ENCODE assay signal across 22 cellular contexts in the genomic region with DNA sequence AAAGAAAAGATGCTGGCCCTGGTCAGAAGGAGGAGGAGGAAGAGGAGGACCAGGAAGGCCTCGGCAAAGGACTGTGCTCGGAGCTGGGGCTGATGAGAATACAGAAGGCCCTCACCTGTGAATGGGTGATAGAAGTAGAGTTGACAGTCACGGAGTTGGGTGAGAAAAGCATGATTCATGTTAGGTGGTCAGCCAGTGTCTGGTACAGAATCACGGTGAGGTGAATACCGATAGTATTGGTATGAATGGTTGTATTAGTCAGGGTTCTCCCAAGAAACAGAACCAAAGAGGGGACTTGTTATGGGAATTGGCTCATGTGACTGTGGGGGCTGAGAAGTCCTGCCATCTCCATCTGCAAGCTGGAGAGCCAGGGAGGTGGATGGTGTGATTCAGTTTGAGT. TPM values are rescaled to one million over a fixed set of nuclear protein-coding genes. Genes with fewer than 3 reads are reported as not detected.
DNase-seq lines count a peak whose midpoint lies in the region; ATAC-seq and TF ChIP-seq lines count a peak whose summit lies in the region.
"Had no signal": no experiment of that assay in that cellular context is flagged by ENCODE, and none has a peak within 500 bp of the region (broad histone marks: within the 10 kb centered on the region; RNA-seq: fewer than 3 reads in every experiment).

No MANE protein-coding gene starts in this region.

- H3K18ac ChIP-seq in trophoblast cell (ENCODE audit: low read length) = no peak overlapping the region

- TF ChIP-seq POLR2A in stomach (IDR thresholded peaks at IDR 0.05) = no peak

- H3K4ac ChIP-seq in trophoblast cell (ENCODE audit: low read depth, low read length) = no peak overlapping the region

- no CpG with 5 or more reads among the region's 5 CpGs for WGBS in trophoblast cell (ENCODE audit: extremely low coverage, insufficient coverage, insufficient read length)
- 76 to 90% (median 84%) methylated on average over 5 of the region's 5 CpGs for WGBS in stomach, 5 donors

- no peaks in the 10 kb centered on the region for H3K36me3 Mint-ChIP-seq in activated CD4-positive, alpha-beta T cell treated with anti-CD3 and anti-CD28 coated beads for 36 hours (ENCODE audit: low read depth)
- H3K36me3 Mint-ChIP-seq in activated naive CD4-positive, alpha-beta T cell treated with anti-CD3 and anti-CD28 coated beads, Interleukin-2, amount 50 U/mL, for 72 hours = peaks cover 0 to 12% of the 10 kb centered on the region in 2 donors
- no peaks in the 10 kb centered on the region for H3K36me3 Mint-ChIP-seq in activated T-helper 17 cell treated with anti-CD3 and anti-CD28 coated beads, Interleukin-2, amount 50 U/mL, for 72 hours (ENCODE audit: low read depth)
- no peaks in the 10 kb centered on the region for H3K36me3 Mint-ChIP-seq in osteocyte (ENCODE audit: unreplicated experiment)

- H4K12ac ChIP-seq in trophoblast cell (ENCODE audit: low read depth, low read length) = no peak overlapping the region

- TF ChIP-seq CTCF in osteocyte (IDR thresholded peaks at IDR 0.05) (no peak), stomach (IDR thresholded peaks at IDR 0.05) (no peak)

- no peak for TF ChIP-seq EP300 in stomach (IDR thresholded peaks at IDR 0.05)

- H3K4me3 Mint-ChIP-seq in activated CD4-positive, alpha-beta T cell treated with anti-CD3 and anti-CD28 coated beads for 36 hours = no peak overlapping the region
- H3K4me3 Mint-ChIP-seq in activated T-helper 17 cell treated with anti-CD3 and anti-CD28 coated beads, Interleukin-2, amount 50 U/mL, for 72 hours = peak overlapping the region; percentile 56
- no peak overlapping the region for H3K4me3 Mint-ChIP-seq in osteocyte (ENCODE audit: unreplicated experiment)

- H4K8ac ChIP-seq in trophoblast cell (ENCODE audit: low read depth, low read length) = no peak overlapping the region

- H3K14ac ChIP-seq in trophoblast cell (ENCODE audit: low read length) = no peak overlapping the region

- no peak overlapping the region for H2BK12ac ChIP-seq in trophoblast cell (ENCODE audit: low read length)

- no peak overlapping the region for H2AK5ac ChIP-seq in trophoblast cell (ENCODE audit: low read length)

- peaks cover 1% of the 10 kb centered on the region for H3K79me2 ChIP-seq in trophoblast cell (ENCODE audit: control insufficient read depth, insufficient read depth, low read length, poor library complexity)

- H3K9ac ChIP-seq in trophoblast cell (ENCODE audit: low read length) = no peak overlapping the region
- H3K9ac ChIP-seq: BLaER1 treated with 17β-estradiol and CSF1 and Interleukin-3, amounts not matched to agents 10 nM and 100 nM had no signal

- H4K91ac ChIP-seq in trophoblast cell (ENCODE audit: low read depth, low read length) = no peak overlapping the region

- H3K4me1 Mint-ChIP-seq in activated CD4-positive, alpha-beta T cell treated with anti-CD3 and anti-CD28 coated beads for 36 hours = peaks cover 35% of the 10 kb centered on the region
- H3K4me1 Mint-ChIP-seq in activated T-helper 17 cell treated with anti-CD3 and anti-CD28 coated beads, Interleukin-2, amount 50 U/mL, for 72 hours = peaks cover 9% of the 10 kb centered on the region
- H3K4me1 Mint-ChIP-seq in osteocyte (ENCODE audit: unreplicated experiment) = peaks cover 10% of the 10 kb centered on the region

- no peak overlapping the region for H2AFZ ChIP-seq in trophoblast cell (ENCODE audit: insufficient read depth, low read length, poor library complexity)

- H3K4me1 ChIP-seq in trophoblast cell (ENCODE audit: control insufficient read depth in 1 of 2, insufficient read depth in 2 of 2, low read length in 2 of 2) = peaks cover 6% of the 10 kb centered on the region in 2 experiments
- H3K4me1 ChIP-seq in stomach = peaks cover 0 to 21% (median 17%) of the 10 kb centered on the region in 4 donors

- peak overlapping the region; percentile 38 for H3K27ac Mint-ChIP-seq in activated CD4-positive, alpha-beta T cell treated with anti-CD3 and anti-CD28 coated beads for 36 hours
- H3K27ac Mint-ChIP-seq in activated naive CD4-positive, alpha-beta T cell treated with anti-CD3 and anti-CD28 coated beads, Interleukin-2, amount 50 U/mL, for 72 hours = peak overlapping the region; percentile 22 to 73
- peak overlapping the region; percentile 73 for H3K27ac Mint-ChIP-seq in activated T-helper 17 cell treated with anti-CD3 and anti-CD28 coated beads, Interleukin-2, amount 50 U/mL, for 72 hours
- no peak overlapping the region for H3K27ac Mint-ChIP-seq in osteocyte (ENCODE audit: unreplicated experiment)
- H3K27ac Mint-ChIP-seq: CD8-positive, alpha-beta T cell had no signal

- H3K27ac ChIP-seq in trophoblast cell (ENCODE audit: low read depth, low read length) (no peak overlapping the region), stomach (no peak overlapping the region)
- H3K27ac ChIP-seq: 22Rv1; BLaER1 treated with 17β-estradiol and CSF1 and Interleukin-3, amounts not matched to agents 10 nM and 100 nM had no signal

- no peaks in the 10 kb centered on the region for H3K27me3 ChIP-seq in trophoblast cell (ENCODE audit: insufficient read depth, low read length)
- H3K27me3 ChIP-seq in stomach = no peaks in the 10 kb centered on the region

- H3K79me1 ChIP-seq in trophoblast cell (ENCODE audit: low read length) = peaks cover 5% of the 10 kb centered on the region

- POLR2A ChIA-PET in activated CD4-positive, alpha-beta T cell treated with anti-CD3 and anti-CD28 coated beads for 36 hours (lab: Charles Lee) = no interaction called here

- DNase-seq in activated CD4-positive, alpha-beta T cell treated with anti-CD3 and anti-CD28 coated beads for 36 hours = no peak
- no peak for DNase-seq in activated CD4-positive, alpha-beta T cell treated with anti-CD3 and anti-CD28 coated beads, Interleukin-2, amount 50 U/mL, for 48 hours
- DNase-seq in activated naive CD4-positive, alpha-beta T cell treated with anti-CD3 and anti-CD28 coated beads, Interleukin-2, amount 50 U/mL, for 72 hours (ENCODE audit: low spot score in 2 of 2) = no peak
- DNase-seq in activated naive CD4-positive, alpha-beta T cell treated with anti-CD3 and anti-CD28 coated beads, Interleukin-2, amount 50 U/mL, for 16 hours = no peak
- DNase-seq in osteocyte (ENCODE audit: extremely low spot score, unreplicated experiment) (peak; percentile 46), trophoblast cell (no peak), stomach (no peak)
- DNase-seq: ACHN; DND-41; Kasumi-1; NCI-H1694; NCI-H2081; NCI-H2171; NCI-H345; NCI-H524; NCI-H774; NK-92 treated with Interleukin-12 subunit alpha and Interleukin-12 subunit beta, amount 100 ng/mL, for 24 hours had no signal

- intact Hi-C loops in activated CD4-positive, alpha-beta T cell treated with anti-CD3 and anti-CD28 coated beads for 36 hours (cut with DNase I, micrococcal nuclease) = no loop called here
- intact Hi-C loops in stomach (cut with DNase I; ENCODE audit: low total_unique reads) = no loop called here

- H3K9me3 ChIP-seq in trophoblast cell (ENCODE audit: insufficient read depth, low read depth, low read length) = no peaks in the 10 kb centered on the region
- no peaks in the 10 kb centered on the region for H3K9me3 ChIP-seq in stomach
- H3K9me3 ChIP-seq: BLaER1 treated with 17β-estradiol and CSF1 and Interleukin-3, amounts not matched to agents 10 nM and 100 nM had no signal

- ATAC-seq in activated CD4-positive, alpha-beta T cell treated with anti-CD3 and anti-CD28 coated beads for 36 hours = no peak
- peak in 1 of 2 donors; percentile 21 for ATAC-seq in activated naive CD4-positive, alpha-beta T cell treated with anti-CD3 and anti-CD28 coated beads, Interleukin-2, amount 50 U/mL, for 72 hours
- ATAC-seq in activated T-helper 17 cell treated with anti-CD3 and anti-CD28 coated beads, Interleukin-2, amount 50 U/mL, for 72 hours (replicated peaks) = peak; percentile 56
- ATAC-seq: CD8-positive, alpha-beta T cell had no signal

- no peak overlapping the region for H3K4me3 ChIP-seq in trophoblast cell (ENCODE audit: low read depth, low read length)
- no peak overlapping the region for H3K4me3 ChIP-seq in stomach
- H3K4me3 ChIP-seq: BLaER1 treated with 17β-estradiol and CSF1 and Interleukin-3, amounts not matched to agents 10 nM and 100 nM had no signal

- H2BK120ac ChIP-seq in trophoblast cell (ENCODE audit: insufficient read depth, low read length, poor library complexity) = no peak overlapping the region

- H3K27me3 Mint-ChIP-seq in activated CD4-positive, alpha-beta T cell treated with anti-CD3 and anti-CD28 coated beads for 36 hours = no peaks in the 10 kb centered on the region
- no peaks in the 10 kb centered on the region for H3K27me3 Mint-ChIP-seq in activated T-helper 17 cell treated with anti-CD3 and anti-CD28 coated beads, Interleukin-2, amount 50 U/mL, for 72 hours
- H3K27me3 Mint-ChIP-seq in osteocyte (ENCODE audit: unreplicated experiment) = no peaks in the 10 kb centered on the region

- no peak overlapping the region for H3K23ac ChIP-seq in trophoblast cell (ENCODE audit: low read length)

- H3K36me3 ChIP-seq in trophoblast cell (ENCODE audit: control insufficient read depth in 1 of 2, insufficient read depth in 2 of 2, low read length in 2 of 2) = no peaks in the 10 kb centered on the region
- no peaks in the 10 kb centered on the region for H3K36me3 ChIP-seq in stomach
- H3K36me3 ChIP-seq: BLaER1 treated with 17β-estradiol and CSF1 and Interleukin-3, amounts not matched to agents 10 nM and 100 nM had no signal

- H2BK5ac ChIP-seq in trophoblast cell (ENCODE audit: low read depth, low read length, poor library complexity) = no peak overlapping the region

- CTCF ChIA-PET in activated CD4-positive, alpha-beta T cell treated with anti-CD3 and anti-CD28 coated beads for 36 hours (lab: Charles Lee) = no interaction called here

- no peaks in the 10 kb centered on the region for H3K9me3 Mint-ChIP-seq in activated CD4-positive, alpha-beta T cell treated with anti-CD3 and anti-CD28 coated beads for 36 hours (ENCODE audit: low read depth)
- H3K9me3 Mint-ChIP-seq in activated naive CD4-positive, alpha-beta T cell treated with anti-CD3 and anti-CD28 coated beads, Interleukin-2, amount 50 U/mL, for 72 hours = no peaks in the 10 kb centered on the region
- no peaks in the 10 kb centered on the region for H3K9me3 Mint-ChIP-seq in activated T-helper 17 cell treated with anti-CD3 and anti-CD28 coated beads, Interleukin-2, amount 50 U/mL, for 72 hours
- peaks cover 9% of the 10 kb centered on the region for H3K9me3 Mint-ChIP-seq in osteocyte (ENCODE audit: unreplicated experiment)
- H3K9me3 Mint-ChIP-seq: CD8-positive, alpha-beta T cell had no signal

- H3K4me2 ChIP-seq in trophoblast cell (ENCODE audit: low read length) = no peak overlapping the region

RNA-seq across cellular contexts. Expression of gene FAM156A, which starts 32.5 kb away (rescaled TPM):
- total RNA-seq in activated CD4-positive, alpha-beta T cell treated with anti-CD3 and anti-CD28 coated beads for 36 hours = 10 to 100 TPM; 18.3 to 25.8 TPM
- total RNA-seq in activated naive CD4-positive, alpha-beta T cell treated with anti-CD3 and anti-CD28 coated beads, Interleukin-2, amount 50 U/mL, for 72 hours = 10 to 100 TPM; 28.8 to 47.1 TPM
- total RNA-seq in activated T-helper 17 cell treated with anti-CD3 and anti-CD28 coated beads, Interleukin-2, amount 50 U/mL, for 72 hours = 10 to 100 TPM; 36.1 to 39.3 TPM
- 23.9 and 27.4 TPM in 2 replicates for total RNA-seq in osteocyte
- 15.4 and 19.0 TPM in 2 replicates for polyA plus RNA-seq in trophoblast cell (2013)
- total RNA-seq in stomach = 100 to 1,000 TPM in 1 of 5 donors, 10 to 100 TPM in 4; 19.3 to 196 (median 21.1) TPM
- 10 to 100 TPM in 1 of 3 donors, 1 to 10 TPM in 2; 4.5 to 13.5 (median 5.8) TPM for polyA plus RNA-seq in stomach

RNA-seq across cellular contexts. Expression of gene GPR173, which starts 57.7 kb away (rescaled TPM):
- under 1 TPM in 1 of 2 experiments, not detected in 1; 0.14 TPM for total RNA-seq in activated CD4-positive, alpha-beta T cell treated with anti-CD3 and anti-CD28 coated beads for 36 hours
- under 1 TPM; 0.11 to 0.14 TPM for total RNA-seq in activated naive CD4-positive, alpha-beta T cell treated with anti-CD3 and anti-CD28 coated beads, Interleukin-2, amount 50 U/mL, for 72 hours
- not detected for total RNA-seq in activated T-helper 17 cell treated with anti-CD3 and anti-CD28 coated beads, Interleukin-2, amount 50 U/mL, for 72 hours
- total RNA-seq in osteocyte (12.6 and 17.3 TPM in 2 replicates), stomach (1 to 10 TPM in 2 of 5 donors, not detected in 3; 1.0 to 7.5 TPM)
- polyA plus RNA-seq in trophoblast cell (2013) = 0.15 and 0.16 TPM in 2 replicates
- polyA plus RNA-seq in stomach = under 1 TPM in 2 of 3 donors, not detected in 1; 0.44 to 0.53 TPM
- total RNA-seq: G401 had no signal
